16 cellular contexts compared by ENCODE assay signal in genomic region chr2:160474891-160475795, GRCh38. TPM values are rescaled to one million over a fixed set of nuclear protein-coding genes. Genes with fewer than 3 reads are reported as not detected.
DNase-seq lines count a peak whose midpoint lies in the region; ATAC-seq, FAIRE-seq and TF ChIP-seq lines count a peak whose summit lies in the region.
"Had no signal": no experiment of that assay in that cellular context is flagged by ENCODE, and none has a peak within 500 bp of the region (broad histone marks: within the 10 kb centered on the region; RNA-seq: fewer than 3 reads in every experiment).

No MANE protein-coding gene starts in this region.

- no peaks in the 10 kb centered on the region for H3K9me2 ChIP-seq in Karpas-422 (replicated peaks; ENCODE audit: insufficient read depth, low read length)

- no peak for DNase-seq in CD4-positive, alpha-beta T cell
- DNase-seq in H54 (ENCODE audit: insufficient read length, low spot score) (no peak), bronchial epithelial cell (ENCODE audit: low read depth) (peak; percentile 28), psoas muscle (no peak), T1000 (lab: John Stamatoyannopoulos, UW) (no peak), Karpas-422 (no peak)
- DNase-seq: activated CD4-positive, CD25-positive, alpha-beta regulatory T cell; activated naive CD8-positive, alpha-beta T cell treated with anti-CD3 and anti-CD28 coated beads, Interleukin-2, amount 10 ng/mL, durations not matched to agents 7 days and 5 days; gastrocnemius medialis; left cardiac atrium; NCI-H1092 treated with DMSO at 0.1 percent for 48 hours; nucleus accumbens; stimulated activated CD4-positive, alpha-beta T cell treated with anti-CD3 and anti-CD28 coated beads, Interleukin-2, amount 100 ng/mL, for 24 hours had no signal

- H3K4me1 Mint-ChIP-seq in CD4-positive, alpha-beta T cell (ENCODE audit: low read depth): peaks cover 90% of the 10 kb centered on the region

- peak overlapping the region; percentile 91 for H3K27ac Mint-ChIP-seq in CD4-positive, alpha-beta T cell
- H3K27ac Mint-ChIP-seq: activated naive CD8-positive, alpha-beta T cell treated with anti-CD3 and anti-CD28 coated beads, Interleukin-2, amount 10 ng/mL, durations not matched to agents 7 days and 5 days; dendritic cell treated with granulocyte-macrophage colony-stimulating factor and Interleukin-4, amounts not matched to agents 40 ng/mL and 50 ng/mL, for 4 days had no signal

- POLR2A ChIA-PET in CD4-positive, alpha-beta T cell (lab: Charles Lee): interaction anchor here (1.0 to 1.8 kb wide), 4 partner anchors 9 to 18 kb away, joined by 3 to 9 read pairs (median 6); partner anchors contain the start of gene RBMS1

- no peak overlapping the region for H2AFZ ChIP-seq in Karpas-422 (ENCODE audit: low read length)

- H3K9me3 ChIP-seq in CD4-positive, alpha-beta T cell (ENCODE audit: control insufficient read depth, low read length): no peaks in the 10 kb centered on the region
- H3K9me3 ChIP-seq in muscle layer of duodenum (ENCODE audit: control insufficient read depth in 1 of 2, low read length in 2 of 2): no peaks in the 10 kb centered on the region
- no peaks in the 10 kb centered on the region for H3K9me3 ChIP-seq in psoas muscle
- no peaks in the 10 kb centered on the region for H3K9me3 ChIP-seq in Karpas-422 (ENCODE audit: low read length)
- H3K9me3 ChIP-seq: gastrocnemius medialis had no signal

- CTCF ChIA-PET in CD4-positive, alpha-beta T cell (lab: Charles Lee): interaction anchor here (1.0 kb wide), 1 partner anchor 20 kb away, joined by 3 read pairs; no protein-coding TSS in a partner anchor

- H3K79me2 ChIP-seq in Karpas-422 (ENCODE audit: low read length): no peaks in the 10 kb centered on the region

- TF ChIP-seq POLR2A in H54 (IDR thresholded peaks at IDR 0.05; ENCODE audit: low read depth, low read length): no peak

- intact Hi-C loops in CD4-positive, alpha-beta T cell (cut with DNase I, micrococcal nuclease): loop anchor here (1.0 to 5.0 kb wide), 3 partner anchors 7 to 68 kb away; partner anchors contain the start of gene RBMS1 (in 1 of the 2)
- intact Hi-C loops in psoas muscle (cut with DNase I): no loop called here

- no peak for TF ChIP-seq CTCF in CD4-positive, alpha-beta T cell (IDR thresholded peaks at IDR 0.05)
- no peak for TF ChIP-seq CTCF in bronchial epithelial cell (IDR thresholded peaks at IDR 0.05; ENCODE audit: insufficient read depth, low read length, severe bottlenecking)
- TF ChIP-seq CTCF in psoas muscle (IDR thresholded peaks at IDR 0.05): no peak

- no peaks in the 10 kb centered on the region for H4K20me1 ChIP-seq in Karpas-422 (ENCODE audit: insufficient read depth, low read depth, low read length)

- peak overlapping the region; percentile 86 for H3K4me3 Mint-ChIP-seq in CD4-positive, alpha-beta T cell
- H3K4me3 Mint-ChIP-seq: activated naive CD8-positive, alpha-beta T cell treated with anti-CD3 and anti-CD28 coated beads, Interleukin-2, amount 10 ng/mL, durations not matched to agents 7 days and 5 days; dendritic cell treated with granulocyte-macrophage colony-stimulating factor and Interleukin-4, amounts not matched to agents 40 ng/mL and 50 ng/mL, for 4 days had no signal

- FAIRE-seq in H54 (lab: Jason Lieb, UNC): peak; percentile 52
- FAIRE-seq in bronchial epithelial cell (lab: Jason Lieb, UNC): peak; percentile 18

- peaks cover 0 to 31% of the 10 kb centered on the region in 2 donors for H3K4me1 ChIP-seq in muscle layer of duodenum (ENCODE audit: control insufficient read depth in 1 of 2, insufficient read depth in 2 of 2, low read length in 2 of 2)
- peaks cover 43% of the 10 kb centered on the region for H3K4me1 ChIP-seq in psoas muscle
- no peaks in the 10 kb centered on the region for H3K4me1 ChIP-seq in Karpas-422 (ENCODE audit: low read length)

- H3K27ac ChIP-seq in CD4-positive, alpha-beta T cell (ENCODE audit: low read depth, low read length): no peak overlapping the region
- H3K27ac ChIP-seq in muscle layer of duodenum (ENCODE audit: low read length): peak overlapping the region; percentile 71
- H3K27ac ChIP-seq in psoas muscle: no peak overlapping the region
- H3K27ac ChIP-seq in Karpas-422 (ENCODE audit: low read length): no peak overlapping the region
- H3K27ac ChIP-seq: gastrocnemius medialis had no signal

- no peak overlapping the region for H3K9ac ChIP-seq in Karpas-422 (ENCODE audit: low read length)

- H3K4me3 ChIP-seq in bronchial epithelial cell (ENCODE audit: low read depth, low read length) (no peak overlapping the region), muscle layer of duodenum (ENCODE audit: low read depth in 1 of 2, low read length in 2 of 2) (no peak overlapping the region), psoas muscle (no peak overlapping the region), Karpas-422 (ENCODE audit: low read length) (no peak overlapping the region)
- H3K4me3 ChIP-seq: gastrocnemius medialis had no signal

- ATAC-seq in CD4-positive, alpha-beta T cell (ENCODE audit: poor library complexity): no peak
- ATAC-seq in GM21526 (IDR thresholded peaks at IDR 0.05; ENCODE audit: low FRiP score, unreplicated experiment) (no peak), psoas muscle (no peak)
- ATAC-seq: gastrocnemius medialis, left cardiac atrium had no signal

- H3K27me3 Mint-ChIP-seq in CD4-positive, alpha-beta T cell: no peaks in the 10 kb centered on the region
- H3K27me3 Mint-ChIP-seq: activated naive CD8-positive, alpha-beta T cell treated with anti-CD3 and anti-CD28 coated beads, Interleukin-2, amount 10 ng/mL, durations not matched to agents 7 days and 5 days; dendritic cell treated with granulocyte-macrophage colony-stimulating factor and Interleukin-4, amounts not matched to agents 40 ng/mL and 50 ng/mL, for 4 days had no signal

- WGBS in psoas muscle, 3 donors: 78 to 91% (median 80%) methylated on average over 7 of the region's 7 CpGs

- no peaks in the 10 kb centered on the region for H3K9me3 Mint-ChIP-seq in CD4-positive, alpha-beta T cell
- H3K9me3 Mint-ChIP-seq: activated naive CD8-positive, alpha-beta T cell treated with anti-CD3 and anti-CD28 coated beads, Interleukin-2, amount 10 ng/mL, durations not matched to agents 7 days and 5 days; dendritic cell treated with granulocyte-macrophage colony-stimulating factor and Interleukin-4, amounts not matched to agents 40 ng/mL and 50 ng/mL, for 4 days had no signal

- no peaks in the 10 kb centered on the region for H3K36me3 ChIP-seq in bronchial epithelial cell (ENCODE audit: control insufficient read depth, insufficient read depth, low read length)
- no peaks in the 10 kb centered on the region for H3K36me3 ChIP-seq in muscle layer of duodenum (ENCODE audit: control insufficient read depth in 1 of 2, insufficient read depth in 2 of 2, low read length in 2 of 2)
- no peaks in the 10 kb centered on the region for H3K36me3 ChIP-seq in psoas muscle (ENCODE audit: insufficient read depth in 1 of 2, low read depth in 1 of 2)
- H3K36me3 ChIP-seq in Karpas-422 (ENCODE audit: insufficient read depth, low read length): no peaks in the 10 kb centered on the region
- H3K36me3 ChIP-seq: gastrocnemius medialis had no signal

- H3K36me3 Mint-ChIP-seq in CD4-positive, alpha-beta T cell (ENCODE audit: low read depth): peaks cover 9% of the 10 kb centered on the region

- H3K27me3 ChIP-seq in CD4-positive, alpha-beta T cell (ENCODE audit: control insufficient read depth, insufficient read depth, low read length): no peaks in the 10 kb centered on the region
- no peaks in the 10 kb centered on the region for H3K27me3 ChIP-seq in bronchial epithelial cell (ENCODE audit: control insufficient read depth, insufficient read depth, low read length)
- H3K27me3 ChIP-seq in muscle layer of duodenum (ENCODE audit: low read depth, low read length): no peaks in the 10 kb centered on the region
- no peaks in the 10 kb centered on the region for H3K27me3 ChIP-seq in psoas muscle (ENCODE audit: insufficient read depth in 3 of 3, low read length in 2 of 3)
- 0 out of 2 replicates have a peak, but pooled peaks cover 2% of the 10 kb centered on the region for H3K27me3 ChIP-seq in Karpas-422 (ENCODE audit: low read length)
- H3K27me3 ChIP-seq: gastrocnemius medialis had no signal

- no peak overlapping the region for H3K4me2 ChIP-seq in Karpas-422 (ENCODE audit: low read depth, low read length, poor library complexity, severe bottlenecking)

RNA-seq across cellular contexts. Expression of gene RBMS1, which starts 18.5 kb away (rescaled TPM):
- total RNA-seq in CD4-positive, alpha-beta T cell: 10 to 100 TPM; 88.6 to 90.3 TPM
- total RNA-seq in bronchial epithelial cell: 30.0 and 34.1 TPM in 2 replicates
- total RNA-seq in psoas muscle: 10 to 100 TPM; 23.1 to 36.4 (median 24.9) TPM
- polyA plus RNA-seq in psoas muscle: 10 to 100 TPM in 2 of 3 donors, 1 to 10 TPM in 1; 8.4 to 43.2 (median 16.6) TPM
- 0.72 TPM in 1 of 2 replicates, not detected in the other for total RNA-seq in Karpas-422 (2014; rRNA removed; shearing (Covaris generic); ENCODE audit: low replicate concordance)

Comparison
In these comparisons a context has a peak if more than half of its experiments do, and no peak if none do; other contexts are left out.
1. RNA of gene RBMS1, which starts 18.5 kb away (total RNA-seq): 88.6 to 90.3 TPM in CD4-positive, alpha-beta T cell, 30.0 to 34.1 TPM in bronchial epithelial cell and 23.1 to 36.4 TPM in psoas muscle; 0.72 TPM in Karpas-422; every median in the first group is over 10 times any median in the second.
2. intact Hi-C loops: an anchor here in CD4-positive, alpha-beta T cell (1.0 to 5.0 kb wide); none called in psoas muscle.